19 cellular contexts compared by ENCODE assay signal in the genomic region with DNA sequence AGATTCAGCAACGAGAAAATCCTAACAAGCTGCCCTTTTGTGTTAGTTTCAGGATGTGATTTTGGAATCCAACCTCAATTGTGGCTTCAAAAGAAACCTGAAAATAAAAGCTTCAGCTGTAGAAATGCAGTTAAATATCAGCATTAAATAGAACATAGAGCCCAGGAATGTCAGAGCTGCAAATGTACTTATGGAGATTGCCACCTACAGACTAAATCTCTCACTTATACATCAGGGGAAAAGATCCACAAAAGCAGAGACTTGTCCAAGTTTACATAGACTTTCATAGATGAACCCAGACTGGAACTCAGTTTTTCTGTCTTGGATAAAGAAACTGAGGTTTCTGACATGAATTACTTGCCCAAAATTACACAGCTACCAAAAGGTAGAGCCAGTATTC.
"Had no signal": no experiment of that assay in that cellular context is flagged by ENCODE, and none has a peak within 500 bp of the region (broad histone marks: within the 10 kb centered on the region; RNA-seq: fewer than 3 reads in every experiment).

No MANE protein-coding gene starts in this region.

- ATAC-seq: esophagus mucosa; gastroesophageal sphincter; left lobe of liver; naive thymus-derived CD4-positive, alpha-beta T cell; sciatic nerve had no signal

- H3K27ac ChIP-seq: gastroesophageal sphincter, spleen, stomach, thoracic aorta, transverse colon had no signal

- H3K36me3 ChIP-seq: gastroesophageal sphincter, spleen, stomach, thoracic aorta, transverse colon had no signal

- H3K4me1 ChIP-seq: gastroesophageal sphincter, spleen, stomach, transverse colon had no signal

- DNase-seq: effector memory CD4-positive, alpha-beta T cell; glutamatergic neuron; islet precursor cell; mammary epithelial cell; naive thymus-derived CD4-positive, alpha-beta T cell; nephron progenitor cell; spleen; stimulated activated CD4-positive, alpha-beta T cell treated with anti-CD3 and anti-CD28 coated beads, Interleukin-15, amount 100 ng/mL, for 24 hours; stimulated activated CD4-positive, alpha-beta T cell treated with anti-CD3 and anti-CD28 coated beads, Interleukin-1b, Interleukin-23, amount 100 ng/mL, for 48 hours; stimulated activated CD4-positive, alpha-beta T cell treated with anti-CD3 and anti-CD28 coated beads, Interleukin-4, amount 100 ng/mL, for 4 hours; stimulated activated naive CD4-positive, alpha-beta T cell; stomach; substantia nigra; transverse colon had no signal

- H3K27me3 ChIP-seq: gastroesophageal sphincter, spleen, stomach, transverse colon had no signal

- H3K4me3 ChIP-seq: gastroesophageal sphincter, spleen, stomach, thoracic aorta, transverse colon had no signal
